In the genomic region with DNA sequence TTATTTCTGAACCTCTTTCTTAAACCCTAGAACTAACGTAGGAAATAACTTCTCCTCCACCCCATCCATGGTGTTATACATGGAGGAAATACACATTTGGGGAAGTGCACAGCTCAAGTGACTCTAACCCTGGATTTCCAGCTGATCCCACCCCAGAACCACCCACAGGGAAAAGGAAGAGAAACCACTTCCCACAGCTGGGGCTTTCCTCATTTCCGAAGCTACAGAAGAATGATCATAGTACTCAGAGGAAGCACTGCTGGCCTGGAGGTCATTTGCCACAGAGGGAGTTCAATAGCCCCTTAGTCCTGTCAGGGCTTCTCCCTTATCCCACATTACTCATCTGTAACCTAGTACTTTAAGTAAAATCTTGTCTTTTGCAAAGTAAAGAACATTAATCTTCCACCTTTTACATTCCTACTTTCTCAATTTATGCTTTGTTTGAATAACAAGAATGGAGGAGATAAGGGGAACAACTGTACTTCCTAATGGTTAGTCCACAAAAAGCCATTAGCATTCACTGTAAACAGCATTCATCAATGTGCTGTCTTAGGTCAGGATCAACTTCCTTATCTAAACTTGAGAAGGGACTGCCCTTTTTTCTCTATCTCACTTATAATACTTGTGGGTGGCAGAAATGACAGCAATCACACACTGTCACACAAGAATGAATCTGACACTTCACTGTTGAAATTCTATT, we compare ENCODE assay signal across 9 cellular contexts.
DNase-seq lines count a peak whose midpoint lies in the region; ATAC-seq lines count a peak whose summit lies in the region.
"Had no signal": no experiment of that assay in that cellular context is flagged by ENCODE, and none has a peak within 500 bp of the region (broad histone marks: within the 10 kb centered on the region; RNA-seq: fewer than 3 reads in every experiment).

No MANE protein-coding gene starts in this region.

- no peaks in the 10 kb centered on the region for H3K27me3 Mint-ChIP-seq in activated CD8-positive, alpha-beta T cell treated with anti-CD3 and anti-CD28 coated beads, Interleukin-2, amount 10 ng/mL, durations not matched to agents 7 days and 5 days (ENCODE audit: low read depth)

- H3K4me3 Mint-ChIP-seq in activated CD8-positive, alpha-beta T cell treated with anti-CD3 and anti-CD28 coated beads, Interleukin-2, amount 10 ng/mL, durations not matched to agents 7 days and 5 days, result no peak overlapping the region

- ATAC-seq in GM21360 (IDR thresholded peaks at IDR 0.05; ENCODE audit: unreplicated experiment) (peak; percentile 32), esophagus mucosa (no peak)
- no peak for ATAC-seq in activated CD8-positive, alpha-beta T cell treated with anti-CD3 and anti-CD28 coated beads, Interleukin-2, amount 10 ng/mL, durations not matched to agents 7 days and 5 days

- CTCF ChIA-PET in activated CD8-positive, alpha-beta T cell treated with anti-CD3 and anti-CD28 coated beads, Interleukin-2, amount 10 ng/mL, durations not matched to agents 7 days and 5 days (lab: Charles Lee), result interaction anchor here (5.6 to 6.7 kb wide), 2 partner anchors 29 to 66 kb away, joined by 36 to 51 read pairs; no protein-coding TSS in a partner anchor

- no peaks in the 10 kb centered on the region for H3K79me2 ChIP-seq in ACC112 (ENCODE audit: control insufficient read depth, insufficient read depth, low read length, unreplicated experiment)

- no peaks in the 10 kb centered on the region for H3K27me3 ChIP-seq in ACC112 (ENCODE audit: insufficient read depth, low read length)

- no peaks in the 10 kb centered on the region for H3K36me3 Mint-ChIP-seq in activated CD8-positive, alpha-beta T cell treated with anti-CD3 and anti-CD28 coated beads, Interleukin-2, amount 10 ng/mL, durations not matched to agents 7 days and 5 days (ENCODE audit: low read depth)

- H3K36me3 ChIP-seq in ACC112 (ENCODE audit: insufficient read depth, low read length), result no peaks in the 10 kb centered on the region

- H3K4me1 Mint-ChIP-seq in activated CD8-positive, alpha-beta T cell treated with anti-CD3 and anti-CD28 coated beads, Interleukin-2, amount 10 ng/mL, durations not matched to agents 7 days and 5 days (ENCODE audit: low read depth), result peaks cover 34% of the 10 kb centered on the region

- peak overlapping the region; percentile 3 for H2AFZ ChIP-seq in ACC112 (ENCODE audit: low read length, unreplicated experiment)

- H3K4me1 ChIP-seq in ACC112 (ENCODE audit: control insufficient read depth, insufficient read depth, low read length, unreplicated experiment), result no peaks in the 10 kb centered on the region

- H3K27ac Mint-ChIP-seq in activated CD8-positive, alpha-beta T cell treated with anti-CD3 and anti-CD28 coated beads, Interleukin-2, amount 10 ng/mL, durations not matched to agents 7 days and 5 days, result no peak overlapping the region

- POLR2A ChIA-PET in activated CD8-positive, alpha-beta T cell treated with anti-CD3 and anti-CD28 coated beads, Interleukin-2, amount 10 ng/mL, durations not matched to agents 7 days and 5 days (lab: Charles Lee), result no interaction called here

- H3K27ac ChIP-seq in ACC112 (ENCODE audit: low read depth, low read length), result no peak overlapping the region

- H3K4me3 ChIP-seq in ACC112 (ENCODE audit: low read depth, low read length), result no peak overlapping the region

- DNase-seq in RPMI7951 (ENCODE audit: low read depth) (peak; percentile 26), medulla oblongata (ENCODE audit: extremely low spot score) (peak; percentile 68)
- DNase-seq in activated CD8-positive, alpha-beta T cell treated with anti-CD3 and anti-CD28 coated beads, Interleukin-2, amount 10 ng/mL, durations not matched to agents 7 days and 5 days, result no peak
- no peak for DNase-seq in stimulated activated CD4-positive, alpha-beta T cell treated with anti-CD3 and anti-CD28 coated beads, Interleukin-1b, Interleukin-23, amount 100 ng/mL, for 48 hours
- DNase-seq in effector CD4-positive, alpha-beta T cell, result no peak
- DNase-seq: NCI-H1048 had no signal

- no peaks in the 10 kb centered on the region for H3K9me3 Mint-ChIP-seq in activated CD8-positive, alpha-beta T cell treated with anti-CD3 and anti-CD28 coated beads, Interleukin-2, amount 10 ng/mL, durations not matched to agents 7 days and 5 days (ENCODE audit: insufficient read depth)

Comparison
In these comparisons a context has a peak if more than half of its experiments do, and no peak if none do; other contexts are left out.
1. DNase-seq: peak in RPMI7951 (single experiment) and medulla oblongata (single experiment); none in activated CD8-positive, alpha-beta T cell treated with anti-CD3 and anti-CD28 coated beads, Interleukin-2, amount 10 ng/mL, durations not matched to agents 7 days and 5 days (single experiment), stimulated activated CD4-positive, alpha-beta T cell treated with anti-CD3 and anti-CD28 coated beads, Interleukin-1b, Interleukin-23, amount 100 ng/mL, for 48 hours (single experiment) and effector CD4-positive, alpha-beta T cell (single experiment).